ENCODE assay signal across 12 cellular contexts in the genomic region with DNA sequence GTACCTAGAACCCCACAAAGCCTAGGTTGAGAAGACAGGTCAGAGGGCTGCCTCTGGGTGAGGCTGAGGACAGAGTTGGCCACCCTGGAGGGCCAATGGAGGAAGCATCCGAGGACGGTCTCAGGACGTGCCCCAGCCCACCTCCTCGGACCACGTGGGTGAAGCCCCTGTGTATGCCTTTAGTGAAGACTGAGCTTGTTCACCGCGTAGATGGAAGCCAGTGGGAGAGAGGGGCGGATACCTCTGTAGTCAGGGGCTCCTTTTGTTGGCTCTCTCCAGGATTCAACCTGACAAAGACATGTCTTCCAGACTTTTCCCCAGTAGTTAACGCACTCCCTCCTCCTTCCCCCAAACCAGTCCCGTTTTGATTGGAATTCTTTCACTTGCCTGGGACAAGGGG.
A peak's percentile ranks its signal among the peaks of the same experiment; 100 is the strongest.
DNase-seq lines count a peak whose midpoint lies in the region; ATAC-seq, FAIRE-seq and TF ChIP-seq lines count a peak whose summit lies in the region.
"Had no signal": no experiment of that assay in that cellular context is flagged by ENCODE, and none has a peak within 500 bp of the region (broad histone marks: within the 10 kb centered on the region; RNA-seq: fewer than 3 reads in every experiment).

No MANE protein-coding gene starts in this region.

- H3K4ac ChIP-seq in H1 (replicated peaks; ENCODE audit: insufficient read length, low read depth, low read length), result no peak overlapping the region
- H3K4ac ChIP-seq in neuronal stem cell (ENCODE audit: low read length), result no peak overlapping the region

- no peak for TF ChIP-seq CTCF in heart left ventricle (IDR thresholded peaks at IDR 0.05)
- TF ChIP-seq CTCF in H1 (IDR thresholded peaks at IDR 0.05; ENCODE audit: control extremely low read depth in 1 of 3, insufficient read depth in 1 of 3, low read depth in 1 of 3, low read length in 3 of 3), result no peak
- TF ChIP-seq CTCF in upper lobe of left lung (IDR thresholded peaks at IDR 0.05), result no peak
- no peak for TF ChIP-seq CTCF in MM.1S (IDR thresholded peaks at IDR 0.05; ENCODE audit: low read length)

- H4K5ac ChIP-seq in H1 (ENCODE audit: insufficient read length, low read depth, low read length), result no peak overlapping the region

- TF ChIP-seq RAD21 in H1 (IDR thresholded peaks at IDR 0.05 in 1 of 2, conservative IDR thresholded peaks at IDR 0.05 in 1 of 2; ENCODE audit: low read depth in 2 of 2, low read length in 2 of 2), result no peak

- H4K20me1 ChIP-seq in H1 (replicated peaks in 1 of 2; ENCODE audit: control insufficient read depth in 1 of 2, insufficient read depth in 2 of 2, low read length in 2 of 2) (no peaks in the 10 kb centered on the region), MM.1S (ENCODE audit: insufficient read depth, low read length) (no peaks in the 10 kb centered on the region)

- ATAC-seq in heart left ventricle, result no peak
- no peak for ATAC-seq in left ventricle myocardium superior
- ATAC-seq in upper lobe of left lung (ENCODE audit: low FRiP score in 2 of 2), result no peak
- ATAC-seq in GM18498 (IDR thresholded peaks at IDR 0.05; ENCODE audit: unreplicated experiment), result no peak

- CTCF ChIA-PET in H1 (lab: Charles Lee; ENCODE audit: partially characterized antibody), result interaction anchor here (0.7 to 4.9 kb wide), 12 partner anchors 11 to 135 kb away, joined by 3 to 28 read pairs (median 4); partner anchors contain the start of gene ZBTB16

- H4K8ac ChIP-seq in H1 (ENCODE audit: extremely low read depth, insufficient read depth, low read length) (no peak overlapping the region), neuronal stem cell (ENCODE audit: low read depth, low read length) (no peak overlapping the region)

- TF ChIP-seq EP300 in H1 (IDR thresholded peaks at IDR 0.05; ENCODE audit: borderline replicate concordance in 1 of 2, low read depth in 2 of 2, low read length in 2 of 2) (no peak), upper lobe of left lung (IDR thresholded peaks at IDR 0.05) (no peak)

- H2BK15ac ChIP-seq in H1 (ENCODE audit: low read length), result no peak overlapping the region
- no peak overlapping the region for H2BK15ac ChIP-seq in neuronal stem cell (ENCODE audit: low read length)

- H2AK5ac ChIP-seq in H1 (ENCODE audit: low read depth, low read length) (no peak overlapping the region), neuronal stem cell (ENCODE audit: low read depth, low read length) (peak overlapping the region; percentile 80)

- H3K27me3 ChIP-seq in heart left ventricle (no peaks in the 10 kb centered on the region), H1 (replicated peaks in 1 of 4; ENCODE audit: control insufficient read depth in 3 of 4, extremely low read depth in 1 of 4, insufficient read depth in 3 of 4, low read length in 3 of 4) (no peaks in the 10 kb centered on the region), neuronal stem cell (ENCODE audit: control insufficient read depth in 3 of 3, insufficient read depth in 3 of 3, low read depth in 1 of 3, low read length in 3 of 3) (no peaks in the 10 kb centered on the region), upper lobe of left lung (no peaks in the 10 kb centered on the region), MM.1S (replicated peaks; ENCODE audit: insufficient read depth, low read length) (no peaks in the 10 kb centered on the region)
- H3K27me3 ChIP-seq: ovary had no signal

- H3K4me1 ChIP-seq in heart left ventricle (peaks cover 61 to 100% (median 97%) of the 10 kb centered on the region in 12 donors), H1 (replicated peaks in 1 of 4; ENCODE audit: control insufficient read depth in 3 of 4, insufficient read depth in 4 of 4, low read length in 3 of 4) (peaks cover 0 to 2% (median 0%) of the 10 kb centered on the region in 4 experiments; a peak in 2 of 7 replicates), neuronal stem cell (ENCODE audit: control insufficient read depth in 2 of 2, insufficient read depth in 1 of 2, low read depth in 1 of 2, low read length in 2 of 2) (peaks cover 59 to 61% of the 10 kb centered on the region in 2 donors), upper lobe of left lung (peaks cover 98 to 100% (median 99%) of the 10 kb centered on the region in 4 donors), MM.1S (ENCODE audit: low read length) (peaks cover 57% of the 10 kb centered on the region)

- H2BK5ac ChIP-seq in H1 (ENCODE audit: low read depth, low read length), result no peak overlapping the region
- no peak overlapping the region for H2BK5ac ChIP-seq in neuronal stem cell (ENCODE audit: low read length)

- no peaks in the 10 kb centered on the region for H3K9me2 ChIP-seq in MM.1S (replicated peaks; ENCODE audit: insufficient read depth, low read length)

- FAIRE-seq in H1 (lab: Jason Lieb, UNC), result no peak

- peaks cover 31% of the 10 kb centered on the region for H3F3A ChIP-seq in MM.1S (ENCODE audit: insufficient read depth, low read length)

- H3K14ac ChIP-seq in H1 (ENCODE audit: insufficient read length) (no peak overlapping the region), neuronal stem cell (ENCODE audit: low read length) (no peak overlapping the region)

- H2BK12ac ChIP-seq in H1 (ENCODE audit: low read depth, low read length) (no peak overlapping the region), neuronal stem cell (ENCODE audit: low read length) (no peak overlapping the region)

- H3K23me2 ChIP-seq in H1 (ENCODE audit: low read depth, low read length), result no peaks in the 10 kb centered on the region

- H3K4me2 ChIP-seq in H1 (ENCODE audit: insufficient read depth in 1 of 2, low read depth in 2 of 2, low read length in 2 of 2), result no peak overlapping the region; a peak in 1 of 4 replicates
- H3K4me2 ChIP-seq in neuronal stem cell (ENCODE audit: insufficient read depth, low read length, poor library complexity, severe bottlenecking), result peak overlapping the region; percentile 28
- no peak overlapping the region for H3K4me2 ChIP-seq in MM.1S (ENCODE audit: low read depth, low read length)

- DNase-seq in heart left ventricle, result no peak
- no peak for DNase-seq in left ventricle myocardium superior
- no peak for DNase-seq in H1 (ENCODE audit: low read depth in 1 of 2, low spot score in 2 of 2)
- peak; percentile 41 for DNase-seq in neuronal stem cell (ENCODE audit: low spot score)
- no peak for DNase-seq in upper lobe of left lung
- DNase-seq in MM.1S, result no peak
- no peak for DNase-seq in NCI-H748 treated with DMSO at 0.1 percent for 48 hours (lab: John Stamatoyannopoulos, UW)
- DNase-seq: erythroblast, NCI-H1930, NCI-H524 treated with DMSO at 0.1 percent for 48 hours had no signal

- H4K91ac ChIP-seq in H1 (replicated peaks; ENCODE audit: insufficient read length, low read length) (no peak overlapping the region), neuronal stem cell (ENCODE audit: low read depth, low read length, poor library complexity) (no peak overlapping the region)

- H3K27ac ChIP-seq in heart left ventricle (peak overlapping the region; percentile 80 to 100 (median 98)), H1 (ENCODE audit: low read depth, low read length) (no peak overlapping the region), neuronal stem cell (replicated peaks; ENCODE audit: low read length) (peak overlapping the region; percentile 76), upper lobe of left lung (peak overlapping the region; percentile 95 to 99 (median 96)), MM.1S (ENCODE audit: low read length) (no peak overlapping the region)

- H3K9me3 ChIP-seq in heart left ventricle (no peaks in the 10 kb centered on the region), H1 (ENCODE audit: insufficient read depth in 2 of 2, low read depth in 1 of 2, low read length in 1 of 2) (no peaks in the 10 kb centered on the region), neuronal stem cell (replicated peaks in 1 of 2; ENCODE audit: control insufficient read depth in 2 of 2, insufficient read depth in 1 of 2, low read depth in 1 of 2, low read length in 2 of 2) (no peaks in the 10 kb centered on the region), upper lobe of left lung (no peaks in the 10 kb centered on the region), MM.1S (replicated peaks; ENCODE audit: insufficient read depth, low read length) (no peaks in the 10 kb centered on the region)
- H3K9me3 ChIP-seq: ovary had no signal

- H3K9ac ChIP-seq in H1 (replicated peaks in 1 of 4; ENCODE audit: extremely low read depth in 1 of 4, low read depth in 3 of 4, low read length in 3 of 4) (no peak overlapping the region), neuronal stem cell (ENCODE audit: low read depth, low read length, poor library complexity) (no peak overlapping the region), MM.1S (ENCODE audit: low read length) (no peak overlapping the region)

- no peak for TF ChIP-seq POLR2A in heart left ventricle (IDR thresholded peaks at IDR 0.05)
- no peak for TF ChIP-seq POLR2A in H1 (IDR thresholded peaks at IDR 0.05; ENCODE audit: control extremely low read depth in 1 of 2, low read depth in 2 of 2, low read length in 2 of 2)
- no peak for TF ChIP-seq POLR2A in upper lobe of left lung (IDR thresholded peaks at IDR 0.05)

- no peak overlapping the region for H2BK20ac ChIP-seq in H1 (ENCODE audit: low read length)

- intact Hi-C loops in heart left ventricle (cut with DNase I), result loop anchor here in 4 of 10 donors (5.0 to 10.0 kb wide), 4 partner anchors 45 to 295 kb away; partner anchors contain the start of gene USP28 (in 1 of the 4)
- intact Hi-C loops in left ventricle myocardium superior (cut with micrococcal nuclease), result no loop called here

- H3K56ac ChIP-seq in H1 (replicated peaks; ENCODE audit: insufficient read length, low read depth, low read length), result no peak overlapping the region

- 88 to 92% (median 90%) methylated on average over 10 of the region's 10 CpGs for WGBS in heart left ventricle, 4 donors
- WGBS in H1 (ENCODE audit: extremely low coverage in 1 of 2, insufficient coverage in 1 of 2, insufficient read length in 1 of 2, insufficient replicate concordance in 2 of 2, low coverage in 1 of 2, low lambda C conversion rate in 2 of 2, missing lambda C conversion rate in 1 of 2), 2 experiments, result 79% methylated on average over 10 of the region's 10 CpGs; no CpG with 5 or more reads in 1 of the 2 experiments
- no CpG with 5 or more reads among the region's 10 CpGs for WGBS in neuronal stem cell (ENCODE audit: extremely low coverage in 2 of 2, insufficient read length in 2 of 2, insufficient replicate concordance in 1 of 2), 2 donors
- 88 to 94% methylated on average over 9 to 10 of the region's 10 CpGs for WGBS in upper lobe of left lung, 2 donors

- H2AFZ ChIP-seq in H1 (ENCODE audit: low read length) (peak overlapping the region; percentile 72; the same call in 1 of the 2 replicates), neuronal stem cell (ENCODE audit: low read length) (no peak overlapping the region), MM.1S (ENCODE audit: low read length) (no peak overlapping the region)

- H3K18ac ChIP-seq in H1 (ENCODE audit: extremely low read depth, low read length) (no peak overlapping the region; the same call in 1 of the 2 replicates), neuronal stem cell (ENCODE audit: low read length) (peak overlapping the region; percentile 91)

- H3K79me1 ChIP-seq in H1 (ENCODE audit: low read depth, low read length), result no peaks in the 10 kb centered on the region
- peaks cover 14% of the 10 kb centered on the region for H3K79me1 ChIP-seq in neuronal stem cell (ENCODE audit: low read depth, low read length)

- H3K4me3 ChIP-seq in heart left ventricle (no peak overlapping the region), H1 (ENCODE audit: extremely low read depth in 1 of 4, insufficient read depth in 2 of 4, low read depth in 3 of 4, low read length in 4 of 4) (no peak overlapping the region), neuronal stem cell (ENCODE audit: low read length in 2 of 2) (no peak overlapping the region), upper lobe of left lung (no peak overlapping the region), MM.1S (ENCODE audit: low read length) (no peak overlapping the region)
- H3K4me3 ChIP-seq: ovary had no signal

- POLR2A ChIA-PET in H1 (lab: Charles Lee; ENCODE audit: partially characterized antibody), result interaction anchor here (1.3 kb wide), 1 partner anchor 8 kb away, joined by 3 read pairs; no protein-coding TSS in a partner anchor

- no peaks in the 10 kb centered on the region for H3K79me2 ChIP-seq in H1 (ENCODE audit: control insufficient read depth in 1 of 2, insufficient read depth in 2 of 2, low read length in 2 of 2)
- H3K79me2 ChIP-seq in MM.1S (ENCODE audit: low read length), result no peaks in the 10 kb centered on the region

- H3K36me3 ChIP-seq in heart left ventricle (no peaks in the 10 kb centered on the region), H1 (ENCODE audit: control insufficient read depth in 2 of 4, insufficient read depth in 4 of 4, low read length in 3 of 4) (no peaks in the 10 kb centered on the region), neuronal stem cell (replicated peaks in 1 of 2; ENCODE audit: control insufficient read depth in 2 of 2, insufficient read depth in 2 of 2, low read length in 2 of 2) (peaks cover 0 to 5% of the 10 kb centered on the region in 2 donors), upper lobe of left lung (peaks cover 0 to 27% (median 1%) of the 10 kb centered on the region in 4 donors), MM.1S (replicated peaks; ENCODE audit: insufficient read depth, low read length) (no peaks in the 10 kb centered on the region)
- H3K36me3 ChIP-seq: ovary had no signal

- H3K23ac ChIP-seq in H1 (ENCODE audit: insufficient read length) (no peak overlapping the region), neuronal stem cell (ENCODE audit: low read depth, low read length, poor library complexity) (no peak overlapping the region)

- H2BK120ac ChIP-seq in H1 (replicated peaks; ENCODE audit: low read depth, low read length) (no peak overlapping the region), neuronal stem cell (ENCODE audit: low read depth, low read length) (no peak overlapping the region)

Comparison
In these comparisons a context has a peak if more than half of its experiments do, and no peak if none do; other contexts are left out.
1. H3K27ac ChIP-seq: peak in heart left ventricle (12 of 12), neuronal stem cell (single experiment) and upper lobe of left lung (4 of 4); none in H1 (single experiment) and MM.1S (single experiment).